Comparison of ENCODE assay signal across 9 cellular contexts in genomic region chr10:51063659-51064535, GRCh38. TPM values are rescaled to one million over a fixed set of nuclear protein-coding genes. Genes with fewer than 3 reads are reported as not detected.
DNase-seq lines count a peak whose midpoint lies in the region; ATAC-seq, FAIRE-seq and TF ChIP-seq lines count a peak whose summit lies in the region.
"Had no signal": no experiment of that assay in that cellular context is flagged by ENCODE, and none has a peak within 500 bp of the region (broad histone marks: within the 10 kb centered on the region; RNA-seq: fewer than 3 reads in every experiment).

No MANE protein-coding gene starts in this region.

- DNase-seq in CD1c-positive myeloid dendritic cell (ENCODE audit: extremely low spot score): peak; percentile 37
- peak; percentile 54 for DNase-seq in bronchial epithelial cell (ENCODE audit: low read depth)
- peak; percentile 57 for DNase-seq in medulla oblongata (ENCODE audit: extremely low spot score)
- DNase-seq in iPS-NIHi11 (ENCODE audit: low spot score): no peak
- DNase-seq in HuH-7.5 (ENCODE audit: low spot score): no peak

- H3K27me3 ChIP-seq in KMS-11 (ENCODE audit: insufficient read depth, low read depth) (no peaks in the 10 kb centered on the region), bronchial epithelial cell (ENCODE audit: control insufficient read depth, insufficient read depth, low read length) (no peaks in the 10 kb centered on the region)

- H3K27ac ChIP-seq in KMS-11: no peak overlapping the region
- H3K27ac ChIP-seq: epithelial cell of prostate had no signal

- TF ChIP-seq CTCF in KMS-11 (conservative IDR thresholded peaks at IDR 0.05; ENCODE audit: low read depth, low read length): peak; percentile 68
- peak; percentile 27 for TF ChIP-seq CTCF in bronchial epithelial cell (IDR thresholded peaks at IDR 0.05; ENCODE audit: insufficient read depth, low read length, severe bottlenecking)

- H3K79me2 ChIP-seq in KMS-11 (ENCODE audit: insufficient read depth, low read depth): no peaks in the 10 kb centered on the region

- no peak overlapping the region for H3K4me2 ChIP-seq in KMS-11

- peaks cover 20% of the 10 kb centered on the region for H3K4me1 ChIP-seq in KMS-11 (ENCODE audit: low read depth, poor library complexity, severe bottlenecking)

- no peaks in the 10 kb centered on the region for H3K36me3 ChIP-seq in KMS-11 (ENCODE audit: insufficient read depth)
- no peaks in the 10 kb centered on the region for H3K36me3 ChIP-seq in bronchial epithelial cell (ENCODE audit: control insufficient read depth, insufficient read depth, low read length)

- FAIRE-seq in bronchial epithelial cell (lab: Jason Lieb, UNC): no peak

- H3K4me3 ChIP-seq in KMS-11 (IDR thresholded peaks at IDR 0.05; ENCODE audit: insufficient read depth, low read depth, low read length): no peak overlapping the region
- no peak overlapping the region for H3K4me3 ChIP-seq in bronchial epithelial cell (ENCODE audit: low read depth, low read length)

- ATAC-seq in HG02763 (IDR thresholded peaks at IDR 0.05; ENCODE audit: unreplicated experiment) (no peak), GM19395 (IDR thresholded peaks at IDR 0.05; ENCODE audit: unreplicated experiment) (no peak)

- H4K20me1 ChIP-seq in KMS-11 (ENCODE audit: insufficient read depth): no peaks in the 10 kb centered on the region

- H2AFZ ChIP-seq in KMS-11 (ENCODE audit: low read depth): no peak overlapping the region

- no peak overlapping the region for H3K9ac ChIP-seq in KMS-11

RNA-seq across cellular contexts. Expression of gene PRKG1, which starts 10.4 kb away (rescaled TPM):
- total RNA-seq in bronchial epithelial cell: 0.26 and 1.4 TPM in 2 replicates

Comparison
In these comparisons a context has a peak if more than half of its experiments do, and no peak if none do; other contexts are left out.
1. DNase-seq: peak in CD1c-positive myeloid dendritic cell (single experiment), bronchial epithelial cell (single experiment) and medulla oblongata (single experiment); none in iPS-NIHi11 (single experiment) and HuH-7.5 (single experiment).